In genomic region chr5:154198611-154199230, GRCh38 we compare ENCODE assay signal across 10 cellular contexts. TPM values are rescaled to one million over a fixed set of nuclear protein-coding genes. Genes with fewer than 3 reads are reported as not detected.
DNase-seq lines count a peak whose midpoint lies in the region; ATAC-seq and TF ChIP-seq lines count a peak whose summit lies in the region.
"Had no signal": no experiment of that assay in that cellular context is flagged by ENCODE, and none has a peak within 500 bp of the region (broad histone marks: within the 10 kb centered on the region; RNA-seq: fewer than 3 reads in every experiment).

No MANE protein-coding gene starts in this region.

- in situ Hi-C loops in astrocyte of the spinal cord (cut with HindIII; ENCODE audit: low sequenced_read_pairs): no loop called here

- CTCF ChIA-PET in Calu3 (lab: Charles Lee): interaction anchor here (1.2 to 3.1 kb wide), 5 partner anchors 19 to 206 kb away, joined by 3 to 30 read pairs (median 15); no protein-coding TSS in a partner anchor

- TF ChIP-seq CTCF in Calu3 (IDR thresholded peaks at IDR 0.05; ENCODE audit: unreplicated experiment) (no peak), astrocyte of the spinal cord (IDR thresholded peaks at IDR 0.05; ENCODE audit: low read depth, low read length) (no peak)

- peak overlapping the region; percentile 67 for H3K27ac Mint-ChIP-seq in Calu3 (ENCODE audit: unreplicated experiment)

- BruUV-seq in Calu3 (replicated peaks; lab: Mats Ljungman, UMichigan): no TSS peak

- intact Hi-C loops in Calu3 (cut with micrococcal nuclease; ENCODE audit: unreplicated experiment): loop anchor here (1.0 to 2.0 kb wide), 2 partner anchors 22 to 90 kb away; no protein-coding TSS in a partner anchor

- no peak for ATAC-seq in GM21390 (IDR thresholded peaks at IDR 0.05; ENCODE audit: unreplicated experiment)
- ATAC-seq in HG02840 (IDR thresholded peaks at IDR 0.05; ENCODE audit: low FRiP score, unreplicated experiment): no peak
- no peak for ATAC-seq in HG03457 (IDR thresholded peaks at IDR 0.05; ENCODE audit: unreplicated experiment)

- H3K4me3 ChIP-seq in astrocyte of the spinal cord (ENCODE audit: low read depth, low read length): no peak overlapping the region

- H3K36me3 Mint-ChIP-seq in Calu3 (ENCODE audit: insufficient read depth, unreplicated experiment): peaks cover 4% of the 10 kb centered on the region

- DNase-seq in Calu3 (peak; percentile 28), NCI-H2029 (lab: John Stamatoyannopoulos, UW) (peak; percentile 62), astrocyte of the spinal cord (ENCODE audit: low read depth, low spot score) (peak; percentile 78), lung microvascular endothelial cell (ENCODE audit: low read depth in 2 of 2) (peak; percentile 65 to 90), HPDE6-E6E7 (ENCODE audit: extremely low spot score) (no peak)
- DNase-seq: left colon had no signal

- no peak overlapping the region for H3K4me3 Mint-ChIP-seq in Calu3 (ENCODE audit: low read depth, unreplicated experiment)
- H3K4me3 Mint-ChIP-seq: brain had no signal

- no peaks in the 10 kb centered on the region for H3K27me3 Mint-ChIP-seq in Calu3 (ENCODE audit: unreplicated experiment)

- no peaks in the 10 kb centered on the region for H3K9me3 Mint-ChIP-seq in Calu3 (ENCODE audit: low read depth, unreplicated experiment)
- H3K9me3 Mint-ChIP-seq: brain had no signal

- peaks cover 56% of the 10 kb centered on the region for H3K4me1 Mint-ChIP-seq in Calu3 (ENCODE audit: low read depth, unreplicated experiment)

RNA-seq across cellular contexts. Expression of gene GALNT10, which starts 8.2 kb away (rescaled TPM):
- total RNA-seq in Calu3 (2022): 54.8 and 68.2 TPM in 2 replicates
- total RNA-seq in lung microvascular endothelial cell: 30.2 and 30.5 TPM in 2 replicates
